ENCODE assay signal across 9 cellular contexts in genomic region chr5:6377121-6377520, GRCh38. TPM values are rescaled to one million over a fixed set of nuclear protein-coding genes. Genes with fewer than 3 reads are reported as not detected.
DNase-seq lines count a peak whose midpoint lies in the region; ATAC-seq and TF ChIP-seq lines count a peak whose summit lies in the region.
"Had no signal": no experiment of that assay in that cellular context is flagged by ENCODE, and none has a peak within 500 bp of the region (broad histone marks: within the 10 kb centered on the region; RNA-seq: fewer than 3 reads in every experiment).

No MANE protein-coding gene starts in this region.

- peak overlapping the region; percentile 68 for H3K27ac ChIP-seq in cardiac muscle cell
- peak overlapping the region in 1 of 4 donors; percentile 88 for H3K27ac ChIP-seq in upper lobe of left lung

- no peak for TF ChIP-seq POLR2A in upper lobe of left lung (IDR thresholded peaks at IDR 0.05)

- peak overlapping the region; percentile 94 for H3K4me3 Mint-ChIP-seq in memory B cell

- H3K27me3 ChIP-seq in cardiac muscle cell (no peaks in the 10 kb centered on the region), upper lobe of left lung (no peaks in the 10 kb centered on the region)

- H3K9me3 Mint-ChIP-seq in memory B cell, result no peaks in the 10 kb centered on the region

- peaks cover 21% of the 10 kb centered on the region for H3K4me1 Mint-ChIP-seq in memory B cell

- in situ Hi-C loops in astrocyte of the spinal cord (cut with HindIII; ENCODE audit: low sequenced_read_pairs), result no loop called here

- peaks cover 29% of the 10 kb centered on the region for H3K36me3 Mint-ChIP-seq in memory B cell

- no peaks in the 10 kb centered on the region for H3K27me3 Mint-ChIP-seq in memory B cell

- H3K27ac Mint-ChIP-seq in memory B cell, result peak overlapping the region; percentile 96

- 86 to 88% methylated on average over 8 of the region's 8 CpGs for WGBS in upper lobe of left lung, 2 donors

- intact Hi-C loops in left ventricle myocardium superior (cut with micrococcal nuclease), result no loop called here

- DNase-seq in cardiac muscle cell (ENCODE audit: low read depth in 1 of 2, low spot score in 1 of 2), result peak in 1 of 2 donors; percentile 19
- DNase-seq in left ventricle myocardium superior, result no peak
- DNase-seq in astrocyte of the spinal cord (ENCODE audit: low read depth, low spot score), result no peak
- DNase-seq in memory B cell (ENCODE audit: low spot score in 2 of 2), result no peak
- no peak for DNase-seq in upper lobe of left lung
- DNase-seq in stimulated activated CD4-positive, alpha-beta T cell treated with anti-CD3 and anti-CD28 coated beads, Interleukin-15, amount 100 ng/mL, for 24 hours, result no peak
- DNase-seq: GF-D8 had no signal

- H3K36me3 ChIP-seq in cardiac muscle cell (peaks cover 31% of the 10 kb centered on the region), upper lobe of left lung (peaks cover 24 to 46% (median 38%) of the 10 kb centered on the region in 4 donors)

- ATAC-seq in left ventricle myocardium superior, result no peak
- no peak for ATAC-seq in memory B cell (ENCODE audit: low read depth)
- no peak for ATAC-seq in upper lobe of left lung (ENCODE audit: low FRiP score in 2 of 2)
- ATAC-seq in HG03025 (IDR thresholded peaks at IDR 0.05; ENCODE audit: low FRiP score, unreplicated experiment), result no peak
- no peak for ATAC-seq in GM21367 (IDR thresholded peaks at IDR 0.05; ENCODE audit: unreplicated experiment)

- peaks cover 7% of the 10 kb centered on the region for H3K4me1 ChIP-seq in cardiac muscle cell (ENCODE audit: low read depth)
- H3K4me1 ChIP-seq in upper lobe of left lung, result peaks cover 9 to 17% (median 14%) of the 10 kb centered on the region in 4 donors

- H3K4me3 ChIP-seq in cardiac muscle cell (peak overlapping the region; percentile 78), astrocyte of the spinal cord (ENCODE audit: low read depth, low read length) (peak overlapping the region; percentile 93), upper lobe of left lung (peak overlapping the region; percentile 89 to 99 (median 98))

- TF ChIP-seq EP300 in upper lobe of left lung (IDR thresholded peaks at IDR 0.05), result no peak

- no peaks in the 10 kb centered on the region for H3K9me3 ChIP-seq in cardiac muscle cell (ENCODE audit: low read depth)
- no peaks in the 10 kb centered on the region for H3K9me3 ChIP-seq in upper lobe of left lung

- TF ChIP-seq CTCF in cardiac muscle cell (IDR thresholded peaks at IDR 0.05; ENCODE audit: low read depth, low read length) (no peak), astrocyte of the spinal cord (IDR thresholded peaks at IDR 0.05; ENCODE audit: low read depth, low read length) (no peak), upper lobe of left lung (IDR thresholded peaks at IDR 0.05) (no peak)

RNA-seq across cellular contexts. Expression of gene MED10, which starts 1.2 kb away (rescaled TPM):
- total RNA-seq in cardiac muscle cell, result 11.8 and 15.8 TPM in 2 replicates
- 55.0 and 63.9 TPM in 2 replicates for polyA plus RNA-seq in cardiac muscle cell
- total RNA-seq in left ventricle myocardium superior, result 29.2 TPM
- 10 to 100 TPM; 17.8 to 36.1 (median 29.1) TPM for total RNA-seq in upper lobe of left lung
